In the genomic region with DNA sequence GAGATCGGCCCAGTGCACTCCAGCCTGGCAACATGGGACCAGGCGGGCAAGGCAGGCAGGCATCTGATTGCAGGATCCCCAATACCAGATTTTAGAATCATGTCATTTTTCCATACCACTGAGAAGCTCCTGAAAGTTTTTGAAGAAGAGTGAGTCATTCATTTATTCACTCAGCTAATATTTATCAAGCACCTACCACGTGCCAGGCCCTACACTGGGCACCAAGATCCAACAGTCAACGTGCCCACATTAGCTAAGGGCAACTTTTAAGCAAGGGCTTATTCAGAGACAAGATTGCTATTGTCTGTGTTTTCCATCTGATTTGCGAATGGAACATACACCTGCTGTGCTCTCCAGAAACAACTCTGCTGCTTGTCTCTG, we compare ENCODE assay signal across 9 cellular contexts.
A peak's percentile ranks its signal among the peaks of the same experiment; 100 is the strongest.
DNase-seq lines count a peak whose midpoint lies in the region; ATAC-seq and TF ChIP-seq lines count a peak whose summit lies in the region.
"Had no signal": no experiment of that assay in that cellular context is flagged by ENCODE, and none has a peak within 500 bp of the region (broad histone marks: within the 10 kb centered on the region; RNA-seq: fewer than 3 reads in every experiment).

No MANE protein-coding gene starts in this region.

- H3K27ac Mint-ChIP-seq in CD8-positive, alpha-beta memory T cell = peak overlapping the region; percentile 51 to 99 (median 90)
- peak overlapping the region; percentile 55 for H3K27ac Mint-ChIP-seq in dendritic cell treated with granulocyte-macrophage colony-stimulating factor and Interleukin-4, amounts not matched to agents 40 ng/mL and 50 ng/mL, for 4 days

- peaks cover 0 to 1% of the 10 kb centered on the region in 2 donors for H3K27me3 Mint-ChIP-seq in CD8-positive, alpha-beta memory T cell
- peaks cover 4% of the 10 kb centered on the region for H3K27me3 Mint-ChIP-seq in dendritic cell treated with granulocyte-macrophage colony-stimulating factor and Interleukin-4, amounts not matched to agents 40 ng/mL and 50 ng/mL, for 4 days

- ATAC-seq in GM21381 (IDR thresholded peaks at IDR 0.05; ENCODE audit: unreplicated experiment) = no peak

- no peaks in the 10 kb centered on the region for H3K27me3 ChIP-seq in CD8-positive, alpha-beta memory T cell (ENCODE audit: insufficient read depth, low read length, poor library complexity, severe bottlenecking)
- H3K27me3 ChIP-seq in MG63 (no peaks in the 10 kb centered on the region), rectal smooth muscle tissue (ENCODE audit: control insufficient read depth, insufficient read depth, low read length) (no peaks in the 10 kb centered on the region)

- no peaks in the 10 kb centered on the region for H3K36me3 Mint-ChIP-seq in CD8-positive, alpha-beta memory T cell
- no peaks in the 10 kb centered on the region for H3K36me3 Mint-ChIP-seq in dendritic cell treated with granulocyte-macrophage colony-stimulating factor and Interleukin-4, amounts not matched to agents 40 ng/mL and 50 ng/mL, for 4 days (ENCODE audit: low read depth)

- no peak for TF ChIP-seq CTCF in GM13976 (IDR thresholded peaks at IDR 0.05; ENCODE audit: borderline replicate concordance, control extremely low read depth, extremely low read depth, insufficient read depth, missing control alignments)

- POLR2A ChIA-PET in CD8-positive, alpha-beta memory T cell (lab: Charles Lee) = interaction anchor here (1.2 to 2.2 kb wide), 4 partner anchors 184 to 281 kb away, joined by 3 to 7 read pairs (median 4); partner anchors contain the start of gene AFTPH

- peak overlapping the region; percentile 35 for H3K4me3 ChIP-seq in CD8-positive, alpha-beta memory T cell (ENCODE audit: low read length)
- H3K4me3 ChIP-seq in MG63 (no peak overlapping the region), rectal smooth muscle tissue (ENCODE audit: low read length) (peak overlapping the region; percentile 22)

- DNase-seq in CD8-positive, alpha-beta memory T cell = no peak
- DNase-seq in MG63 (peak; percentile 49), GM13976 (ENCODE audit: low spot score) (no peak), NCI-H1436 treated with DMSO at 0.1 percent for 48 hours (lab: John Stamatoyannopoulos, UW) (no peak), nucleus accumbens (lab: John Stamatoyannopoulos, UW) (no peak)
- DNase-seq: SK-N-SH had no signal

- H3K27ac ChIP-seq in CD8-positive, alpha-beta memory T cell (ENCODE audit: low read depth, low read length) = no peak overlapping the region
- peak overlapping the region; percentile 78 for H3K27ac ChIP-seq in rectal smooth muscle tissue (ENCODE audit: low read depth, low read length)

- no peaks in the 10 kb centered on the region for H3K9me3 ChIP-seq in CD8-positive, alpha-beta memory T cell (ENCODE audit: low read length)
- no peaks in the 10 kb centered on the region for H3K9me3 ChIP-seq in MG63
- H3K9me3 ChIP-seq: SK-N-SH had no signal

- H3K9ac ChIP-seq in rectal smooth muscle tissue (ENCODE audit: low read length) = no peak overlapping the region
- H3K9ac ChIP-seq: SK-N-SH had no signal

- H3K4me1 Mint-ChIP-seq in CD8-positive, alpha-beta memory T cell = peaks cover 48 to 52% (median 51%) of the 10 kb centered on the region in 3 donors
- peaks cover 38% of the 10 kb centered on the region for H3K4me1 Mint-ChIP-seq in dendritic cell treated with granulocyte-macrophage colony-stimulating factor and Interleukin-4, amounts not matched to agents 40 ng/mL and 50 ng/mL, for 4 days (ENCODE audit: low read depth)

- in situ Hi-C loops in GM13976 (cut with MboI; ENCODE audit: low sequenced_read_pairs, unreplicated experiment) = loop anchor here (5.0 to 25.0 kb wide), 3 partner anchors 275 to 710 kb away; no protein-coding TSS in a partner anchor

- no peaks in the 10 kb centered on the region for H3K36me3 ChIP-seq in CD8-positive, alpha-beta memory T cell (ENCODE audit: insufficient read depth, low read length)
- H3K36me3 ChIP-seq in MG63 (no peaks in the 10 kb centered on the region), rectal smooth muscle tissue (ENCODE audit: control insufficient read depth, insufficient read depth, low read length) (no peaks in the 10 kb centered on the region)

- intact Hi-C loops in dendritic cell treated with granulocyte-macrophage colony-stimulating factor and Interleukin-4, amounts not matched to agents 40 ng/mL and 50 ng/mL, for 4 days (cut with micrococcal nuclease) = loop anchor here (1.0 kb wide), 1 partner anchor 278 kb away; no protein-coding TSS in a partner anchor

- peaks cover 50% of the 10 kb centered on the region for H3K4me1 ChIP-seq in CD8-positive, alpha-beta memory T cell (ENCODE audit: insufficient read depth, low read length)
- H3K4me1 ChIP-seq in rectal smooth muscle tissue (ENCODE audit: control insufficient read depth, insufficient read depth, low read length) = peaks cover 13% of the 10 kb centered on the region

- peak overlapping the region; percentile 72 to 93 (median 84) for H3K4me3 Mint-ChIP-seq in CD8-positive, alpha-beta memory T cell
- no peak overlapping the region for H3K4me3 Mint-ChIP-seq in dendritic cell treated with granulocyte-macrophage colony-stimulating factor and Interleukin-4, amounts not matched to agents 40 ng/mL and 50 ng/mL, for 4 days

- no peaks in the 10 kb centered on the region for H3K9me3 Mint-ChIP-seq in CD8-positive, alpha-beta memory T cell
- H3K9me3 Mint-ChIP-seq in dendritic cell treated with granulocyte-macrophage colony-stimulating factor and Interleukin-4, amounts not matched to agents 40 ng/mL and 50 ng/mL, for 4 days = no peaks in the 10 kb centered on the region

- CTCF ChIA-PET in CD8-positive, alpha-beta memory T cell (lab: Charles Lee) = interaction anchor here (0.6 to 9.6 kb wide), 17 partner anchors 9 to 634 kb away, joined by 3 to 184 read pairs (median 4); no protein-coding TSS in a partner anchor
